22 cellular contexts compared by ENCODE assay signal in the genomic region with DNA sequence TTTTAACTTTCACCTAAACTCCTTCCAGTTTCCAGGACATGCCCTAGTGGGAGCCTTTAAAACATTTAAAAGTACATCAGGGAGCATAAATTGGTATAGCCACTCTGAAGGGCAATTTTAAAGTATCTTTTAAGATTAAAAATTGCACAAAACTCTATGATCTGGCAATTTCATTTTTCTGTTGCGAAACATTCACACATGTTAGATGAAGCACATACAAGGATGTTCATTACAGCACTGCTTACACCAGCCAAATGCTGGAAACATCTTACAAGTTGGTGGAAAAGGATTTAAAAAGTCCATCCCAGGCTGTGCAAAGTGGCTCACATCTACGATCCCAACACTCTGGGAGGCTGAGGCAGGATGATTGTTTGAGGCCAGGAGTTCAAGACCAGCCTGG. TPM values are rescaled to one million over a fixed set of nuclear protein-coding genes. Genes with fewer than 3 reads are reported as not detected.
A peak's percentile ranks its signal among the peaks of the same experiment; 100 is the strongest.
DNase-seq lines count a peak whose midpoint lies in the region; ATAC-seq, FAIRE-seq and TF ChIP-seq lines count a peak whose summit lies in the region.
"Had no signal": no experiment of that assay in that cellular context is flagged by ENCODE, and none has a peak within 500 bp of the region (broad histone marks: within the 10 kb centered on the region; RNA-seq: fewer than 3 reads in every experiment).

No MANE protein-coding gene starts in this region.

- H3K36me3 ChIP-seq in HepG2 (replicated peaks in 1 of 2; ENCODE audit: control insufficient read depth in 1 of 2, insufficient read depth in 2 of 2, low read length in 2 of 2) (no peaks in the 10 kb centered on the region), right lobe of liver (no peaks in the 10 kb centered on the region), adipocyte (ENCODE audit: control insufficient read depth, insufficient read depth, low read length, severe bottlenecking) (no peaks in the 10 kb centered on the region), breast epithelium (no peaks in the 10 kb centered on the region)
- H3K36me3 ChIP-seq: BE2C had no signal

- H3K4me3 ChIP-seq in HepG2 (replicated peaks in 1 of 3; ENCODE audit: insufficient read depth in 1 of 3, low read depth in 2 of 3, low read length in 3 of 3) (no peak overlapping the region), right lobe of liver (no peak overlapping the region), adipocyte (ENCODE audit: low read length) (no peak overlapping the region), breast epithelium (no peak overlapping the region)
- H3K4me3 ChIP-seq: K562 had no signal

- no peak for FAIRE-seq in HepG2 (lab: Jason Lieb, UNC)
- FAIRE-seq: D721Med, K562 had no signal

- no peak overlapping the region for H3K4me2 ChIP-seq in HepG2 (ENCODE audit: low read depth, low read length)

- H4K20me1 ChIP-seq in HepG2 (ENCODE audit: insufficient read depth, low read length): no peaks in the 10 kb centered on the region

- H3K9me3 ChIP-seq in HepG2 (ENCODE audit: low read length) (no peaks in the 10 kb centered on the region), right lobe of liver (no peaks in the 10 kb centered on the region), adipocyte (ENCODE audit: control insufficient read depth, low read length) (no peaks in the 10 kb centered on the region), breast epithelium (no peaks in the 10 kb centered on the region)
- H3K9me3 ChIP-seq: BE2C, Caco-2 had no signal

- H3K9ac ChIP-seq in HepG2 (ENCODE audit: insufficient read depth, low read depth, low read length) (no peak overlapping the region), adipocyte (ENCODE audit: low read length) (peak overlapping the region; percentile 57)

- TF ChIP-seq EP300 in HepG2 (IDR thresholded peaks at IDR 0.05; ENCODE audit: low read depth in 2 of 2, low read length in 2 of 2): no peak
- TF ChIP-seq EP300 in HepG2 (CRISPR knock-in tag; IDR thresholded peaks at IDR 0.05; ENCODE audit: borderline replicate concordance): no peak

- CTCF ChIA-PET in HepG2 (lab: Yijun Ruan, JAX; ENCODE audit: low intra/inter-chr PET ratio, low total read pairs): no interaction called here

- no peak for TF ChIP-seq POLR2A in HepG2 (IDR thresholded peaks at IDR 0.05; ENCODE audit: insufficient read depth in 1 of 2, low read depth in 2 of 2, low read length in 2 of 2)
- no peak for TF ChIP-seq POLR2A in right lobe of liver (IDR thresholded peaks at IDR 0.05)
- TF ChIP-seq POLR2A in breast epithelium (IDR thresholded peaks at IDR 0.05): no peak

- H3K27ac ChIP-seq in HepG2 (ENCODE audit: extremely low read length, insufficient read depth, low read length): no peak overlapping the region
- no peak overlapping the region for H3K27ac ChIP-seq in right lobe of liver
- no peak overlapping the region for H3K27ac ChIP-seq in breast epithelium

- H3K27me3 ChIP-seq in HepG2 (ENCODE audit: control insufficient read depth in 1 of 2, insufficient read depth in 2 of 2, low read length in 2 of 2) (no peaks in the 10 kb centered on the region), right lobe of liver (no peaks in the 10 kb centered on the region), adipocyte (replicated peaks; ENCODE audit: control insufficient read depth, insufficient read depth, low read length) (peaks cover 14% of the 10 kb centered on the region), breast epithelium (no peaks in the 10 kb centered on the region)
- H3K27me3 ChIP-seq: BE2C had no signal

- WGBS in HepG2 (ENCODE audit: low lambda C conversion rate): 52% methylated on average over 2 of the region's 2 CpGs
- 84% methylated on average over 2 of the region's 2 CpGs for WGBS in right lobe of liver (ENCODE audit: insufficient coverage, low coverage, low lambda C conversion rate, missing lambda C conversion rate)

- H3K4me1 ChIP-seq in HepG2 (ENCODE audit: insufficient read depth, low read length): peaks cover 27% of the 10 kb centered on the region
- no peaks in the 10 kb centered on the region for H3K4me1 ChIP-seq in right lobe of liver
- peaks cover 10% of the 10 kb centered on the region for H3K4me1 ChIP-seq in adipocyte (ENCODE audit: control insufficient read depth, insufficient read depth, low read length)
- no peaks in the 10 kb centered on the region for H3K4me1 ChIP-seq in breast epithelium
- H3K4me1 ChIP-seq: BE2C had no signal

- DNase-seq in HepG2 (ENCODE audit: low spot score) (no peak), right lobe of liver (no peak), adipocyte (ENCODE audit: low read depth) (peak; percentile 13), fibroblast of gingiva (ENCODE audit: low read depth) (peak; percentile 12), breast epithelium (ENCODE audit: low spot score in 2 of 2) (no peak), G401 (ENCODE audit: low spot score) (no peak)
- DNase-seq in activated naive CD4-positive, alpha-beta T cell treated with Interleukin-2 at 50 U/mL for 16 hours: no peak
- DNase-seq: 8988T; BE2C; C1 segment of cervical spinal cord; Caco-2; CD4-positive, CD25-positive, alpha-beta regulatory T cell; CD8-positive, alpha-beta memory T cell; GDM1; GOT3; H7; HFFc6 had no signal

- intact Hi-C loops in HepG2 (cut with micrococcal nuclease; ENCODE audit: unreplicated experiment): no loop called here
- intact Hi-C loops in right lobe of liver (cut with DNase I): no loop called here
- intact Hi-C loops in breast epithelium (cut with DNase I; ENCODE audit: low total_unique reads): no loop called here

- H2AFZ ChIP-seq in HepG2 (ENCODE audit: low read length): no peak overlapping the region

- TF ChIP-seq CTCF in HepG2 (CRISPR knock-in tag; IDR thresholded peaks at IDR 0.05): no peak
- TF ChIP-seq CTCF in right lobe of liver (IDR thresholded peaks at IDR 0.05): no peak
- TF ChIP-seq CTCF in breast epithelium (IDR thresholded peaks at IDR 0.05): no peak

- TF ChIP-seq RAD21 in HepG2 (CRISPR knock-in tag; IDR thresholded peaks at IDR 0.05): no peak

- POLR2A ChIA-PET in HepG2 (lab: Yijun Ruan, JAX): no interaction called here

- ATAC-seq in HepG2: no peak
- ATAC-seq in right lobe of liver: no peak
- ATAC-seq in HG02763 (IDR thresholded peaks at IDR 0.05; ENCODE audit: unreplicated experiment): no peak
- ATAC-seq: HCT116, K562 had no signal

- no peaks in the 10 kb centered on the region for H3K79me2 ChIP-seq in HepG2 (ENCODE audit: insufficient read depth, low read length)

- no TSS peak for BruUV-seq in HepG2 (replicated peaks; lab: Mats Ljungman, UMichigan)

- in situ Hi-C loops in HepG2 (cut with HindIII; ENCODE audit: extremely low pct_ligation_motif_present, low pct_unique_long_range_greater_than_20kb): no loop called here
- in situ Hi-C loops in G401 (cut with HindIII; ENCODE audit: low sequenced_read_pairs): no loop called here

RNA-seq across cellular contexts. Expression of a gene that starts 26.4 kb away (rescaled TPM):
- 63.3 and 85.6 TPM in 2 replicates for total RNA-seq in HepG2 (2016; rRNA removed; fragmentation: Illumina TruSeq; extraction: Trizol)
- 26.7 and 27.2 TPM in 2 replicates for total RNA-seq in HepG2 (2016; cell fraction: cytosol; rRNA removed; fragmentation: Illumina TruSeq; extraction: Trizol; ENCODE audit: low read depth)
- total RNA-seq in HepG2 (2016; cell fraction: insoluble cytoplasmic fraction; rRNA removed; fragmentation: Illumina TruSeq; extraction: Trizol): 63.0 and 78.4 TPM in 2 replicates
- 27.7 and 32.4 TPM in 2 replicates for total RNA-seq in HepG2 (2016; cell fraction: membrane; rRNA removed; fragmentation: Illumina TruSeq; extraction: Trizol)
- total RNA-seq in HepG2 (2016; cell fraction: nucleus; rRNA removed; fragmentation: Illumina TruSeq; extraction: Trizol): 49.5 and 56.4 TPM in 2 replicates
- 39.2 and 41.3 TPM in 2 replicates for polyA plus RNA-seq in HepG2 (2011; rRNA removed)
- 22.8 and 26.7 TPM in 2 replicates for polyA plus RNA-seq in HepG2 (2011; cell fraction: cytosol; rRNA removed)
- polyA plus RNA-seq in HepG2 (2011; cell fraction: nucleus; rRNA removed): 42.5 and 46.5 TPM in 2 replicates
- 26.7 and 35.9 TPM in 2 replicates for polyA plus RNA-seq in HepG2 (2012)
- 3.8 and 4.6 TPM in 2 replicates for polyA plus RNA-seq in HepG2 (2016; cell fraction: cytosol; fragmentation: Illumina TruSeq; extraction: Trizol; ENCODE audit: low read depth)
- 47.9 and 51.0 TPM in 2 replicates for polyA plus RNA-seq in HepG2 (2016; cell fraction: insoluble cytoplasmic fraction; fragmentation: Illumina TruSeq; extraction: Trizol; ENCODE audit: low read depth)
- polyA plus RNA-seq in HepG2 (2016; cell fraction: membrane; fragmentation: Illumina TruSeq; extraction: Trizol; ENCODE audit: low read depth): 7.6 and 10.0 TPM in 2 replicates
- 47.6 and 48.7 TPM in 2 replicates for polyA plus RNA-seq in HepG2 (2016; cell fraction: nucleus; fragmentation: Illumina TruSeq; extraction: Trizol; ENCODE audit: insufficient read depth, low read depth)
- polyA minus RNA-seq in HepG2 (2011; rRNA and poly(A)+ RNA removed; ENCODE audit: low replicate concordance): 88.6 and 115 TPM in 2 replicates
- 55.5 and 68.8 TPM in 2 replicates for polyA minus RNA-seq in HepG2 (2011; cell fraction: cytosol; rRNA and poly(A)+ RNA removed)
- 91.2 and 118 TPM in 2 replicates for polyA minus RNA-seq in HepG2 (2011; cell fraction: nucleus; rRNA and poly(A)+ RNA removed)
- 100 to 1,000 TPM; 102 to 164 (median 153) TPM for total RNA-seq in right lobe of liver
- 100 to 1,000 TPM in 1 of 3 donors, 10 to 100 TPM in 2; 66.6 to 106 (median 98.9) TPM for total RNA-seq in breast epithelium
- total RNA-seq in G401 (2014; rRNA removed; shearing (Covaris generic)): 21.2 and 36.1 TPM in 2 replicates

RNA-seq across cellular contexts. Expression of a gene that starts 29.6 kb away (rescaled TPM):
- total RNA-seq in HepG2 (2016; rRNA removed; fragmentation: Illumina TruSeq; extraction: Trizol) (1.0 and 1.2 TPM in 2 replicates), right lobe of liver (1 to 10 TPM; 2.1 to 7.6 (median 3.3) TPM), breast epithelium (10 to 100 TPM in 1 of 3 donors, 1 to 10 TPM in 1, under 1 TPM in 1; 0.32 to 31.8 (median 5.4) TPM)
- 0.09 and 0.20 TPM in 2 replicates for total RNA-seq in HepG2 (2016; cell fraction: cytosol; rRNA removed; fragmentation: Illumina TruSeq; extraction: Trizol; ENCODE audit: low read depth)
- total RNA-seq in HepG2 (2016; cell fraction: insoluble cytoplasmic fraction; rRNA removed; fragmentation: Illumina TruSeq; extraction: Trizol): 0.89 and 1.7 TPM in 2 replicates
- 0.34 and 0.62 TPM in 2 replicates for total RNA-seq in HepG2 (2016; cell fraction: membrane; rRNA removed; fragmentation: Illumina TruSeq; extraction: Trizol)
- 0.62 and 0.81 TPM in 2 replicates for total RNA-seq in HepG2 (2016; cell fraction: nucleus; rRNA removed; fragmentation: Illumina TruSeq; extraction: Trizol)
- polyA plus RNA-seq in HepG2 (2011; rRNA removed): 1.4 and 2.2 TPM in 2 replicates
- 1.1 and 1.3 TPM in 2 replicates for polyA plus RNA-seq in HepG2 (2011; cell fraction: cytosol; rRNA removed)
- polyA plus RNA-seq in HepG2 (2011; cell fraction: nucleus; rRNA removed): 1.2 and 1.6 TPM in 2 replicates
- 0.80 and 1.1 TPM in 2 replicates for polyA plus RNA-seq in HepG2 (2012)
- 0.10 and 0.20 TPM in 2 replicates for polyA plus RNA-seq in HepG2 (2016; cell fraction: cytosol; fragmentation: Illumina TruSeq; extraction: Trizol; ENCODE audit: low read depth)
- polyA plus RNA-seq in HepG2 (2016; cell fraction: insoluble cytoplasmic fraction; fragmentation: Illumina TruSeq; extraction: Trizol; ENCODE audit: low read depth): 1.0 and 1.2 TPM in 2 replicates
- 0.32 and 0.61 TPM in 2 replicates for polyA plus RNA-seq in HepG2 (2016; cell fraction: membrane; fragmentation: Illumina TruSeq; extraction: Trizol; ENCODE audit: low read depth)
- polyA plus RNA-seq in HepG2 (2016; cell fraction: nucleus; fragmentation: Illumina TruSeq; extraction: Trizol; ENCODE audit: insufficient read depth, low read depth): 0.83 and 1.9 TPM in 2 replicates
- polyA minus RNA-seq in HepG2 (2011; rRNA and poly(A)+ RNA removed; ENCODE audit: low replicate concordance): 0.51 and 3.8 TPM in 2 replicates
- 0.88 and 1.8 TPM in 2 replicates for polyA minus RNA-seq in HepG2 (2011; cell fraction: cytosol; rRNA and poly(A)+ RNA removed)
- polyA minus RNA-seq in HepG2 (2011; cell fraction: nucleus; rRNA and poly(A)+ RNA removed): 0.64 and 1.4 TPM in 2 replicates
- 0.03 and 0.12 TPM in 2 replicates for total RNA-seq in G401 (2014; rRNA removed; shearing (Covaris generic))
- total RNA-seq: A673; CD4-positive, CD25-positive, alpha-beta regulatory T cell had no signal
- polyA plus RNA-seq: CD8-positive, alpha-beta memory T cell had no signal

Comparison
In these comparisons a context has a peak if more than half of its experiments do, and no peak if none do; other contexts are left out.
1. DNase-seq: peak in adipocyte (single experiment) and fibroblast of gingiva (single experiment); none in HepG2 (single experiment), right lobe of liver (0 of 3), breast epithelium (0 of 2), G401 (single experiment) and activated naive CD4-positive, alpha-beta T cell treated with Interleukin-2 at 50 U/mL for 16 hours (single experiment).